ENCODE assay signal across 20 cellular contexts in genomic region chr3:99870712-99871111, GRCh38. TPM values are rescaled to one million over a fixed set of nuclear protein-coding genes. Genes with fewer than 3 reads are reported as not detected.
DNase-seq lines count a peak whose midpoint lies in the region; ATAC-seq and TF ChIP-seq lines count a peak whose summit lies in the region.
"Had no signal": no experiment of that assay in that cellular context is flagged by ENCODE, and none has a peak within 500 bp of the region (broad histone marks: within the 10 kb centered on the region; RNA-seq: fewer than 3 reads in every experiment).

No MANE protein-coding gene starts in this region.

- no peaks in the 10 kb centered on the region for H3K36me3 ChIP-seq in KMS-11 (ENCODE audit: insufficient read depth)
- no peaks in the 10 kb centered on the region for H3K36me3 ChIP-seq in duodenal mucosa (ENCODE audit: control insufficient read depth in 1 of 2, insufficient read depth in 2 of 2, low read length in 2 of 2)
- no peaks in the 10 kb centered on the region for H3K36me3 ChIP-seq in thoracic aorta

- no peaks in the 10 kb centered on the region for H4K20me1 ChIP-seq in KMS-11 (ENCODE audit: insufficient read depth)

- H3K27me3 ChIP-seq in KMS-11 (ENCODE audit: insufficient read depth, low read depth) (no peaks in the 10 kb centered on the region), duodenal mucosa (ENCODE audit: control insufficient read depth in 1 of 2, insufficient read depth in 2 of 2, low read length in 2 of 2) (no peaks in the 10 kb centered on the region), thoracic aorta (replicated peaks; ENCODE audit: insufficient read depth) (no peaks in the 10 kb centered on the region)

- no peak overlapping the region for H2AFZ ChIP-seq in KMS-11 (ENCODE audit: low read depth)
- H2AFZ ChIP-seq: parathyroid adenoma had no signal

- H3K27ac Mint-ChIP-seq in osteocyte (ENCODE audit: unreplicated experiment): peak overlapping the region; percentile 88
- H3K27ac Mint-ChIP-seq: activated CD4-positive, alpha-beta memory T cell treated with anti-CD3 and anti-CD28 coated beads, Interleukin-2, amount 10 ng/mL, durations not matched to agents 7 days and 5 days; activated T-cell treated with anti-CD3 and anti-CD28 coated beads, Interleukin-2, amount 50 U/mL, for 24 hours; effector memory CD8-positive, alpha-beta T cell; natural killer cell had no signal

- H3K4me1 ChIP-seq in KMS-11 (ENCODE audit: low read depth, poor library complexity, severe bottlenecking): peaks cover 100% of the 10 kb centered on the region
- peaks cover 43 to 65% of the 10 kb centered on the region in 2 donors for H3K4me1 ChIP-seq in duodenal mucosa (ENCODE audit: control insufficient read depth in 1 of 2, insufficient read depth in 2 of 2, low read length in 2 of 2)
- H3K4me1 ChIP-seq in thoracic aorta (ENCODE audit: control insufficient read depth in 1 of 2, low read depth in 2 of 2): peaks cover 29 to 58% of the 10 kb centered on the region in 2 donors

- no peak overlapping the region for H3K4me3 Mint-ChIP-seq in osteocyte (ENCODE audit: unreplicated experiment)
- H3K4me3 Mint-ChIP-seq: activated CD4-positive, alpha-beta memory T cell treated with anti-CD3 and anti-CD28 coated beads, Interleukin-2, amount 10 ng/mL, durations not matched to agents 7 days and 5 days; activated T-cell treated with anti-CD3 and anti-CD28 coated beads, Interleukin-2, amount 50 U/mL, for 24 hours; effector memory CD8-positive, alpha-beta T cell; natural killer cell had no signal

- peaks cover 91% of the 10 kb centered on the region for H3K4me1 Mint-ChIP-seq in osteocyte (ENCODE audit: unreplicated experiment)

- H3K9me3 Mint-ChIP-seq in osteocyte (ENCODE audit: unreplicated experiment): no peaks in the 10 kb centered on the region
- H3K9me3 Mint-ChIP-seq: activated CD4-positive, alpha-beta memory T cell treated with anti-CD3 and anti-CD28 coated beads, Interleukin-2, amount 10 ng/mL, durations not matched to agents 7 days and 5 days; activated T-cell treated with anti-CD3 and anti-CD28 coated beads, Interleukin-2, amount 50 U/mL, for 24 hours; effector memory CD8-positive, alpha-beta T cell; natural killer cell had no signal

- H3K27ac ChIP-seq in KMS-11: peak overlapping the region; percentile 80; the same call in 1 of the 2 replicates
- H3K27ac ChIP-seq in duodenal mucosa (ENCODE audit: low read depth, low read length): peak overlapping the region; percentile 11
- H3K27ac ChIP-seq in thoracic aorta: peak overlapping the region; percentile 98 to 99
- H3K27ac ChIP-seq: C4-2B, parathyroid adenoma had no signal

- ATAC-seq in thoracic aorta (ENCODE audit: insufficient number of reproducible peaks, low FRiP score, low read depth) (no peak), HG03460 (IDR thresholded peaks at IDR 0.05; ENCODE audit: unreplicated experiment) (no peak)
- ATAC-seq: effector memory CD8-positive, alpha-beta T cell; natural killer cell had no signal

- no peaks in the 10 kb centered on the region for H3K27me3 Mint-ChIP-seq in osteocyte (ENCODE audit: unreplicated experiment)
- H3K27me3 Mint-ChIP-seq: activated T-cell treated with anti-CD3 and anti-CD28 coated beads, Interleukin-2, amount 50 U/mL, for 24 hours; effector memory CD8-positive, alpha-beta T cell had no signal

- H3K9ac ChIP-seq in KMS-11 (no peak overlapping the region), duodenal mucosa (ENCODE audit: low read depth in 1 of 2, low read length in 2 of 2) (peak overlapping the region in 1 of 2 donors; percentile 98)
- H3K9ac ChIP-seq: parathyroid adenoma had no signal

- peaks cover 32% of the 10 kb centered on the region for H3K36me3 Mint-ChIP-seq in osteocyte (ENCODE audit: unreplicated experiment)
- H3K36me3 Mint-ChIP-seq: natural killer cell had no signal

- H3K9me3 ChIP-seq in duodenal mucosa (ENCODE audit: control insufficient read depth in 1 of 2, low read length in 2 of 2) (no peaks in the 10 kb centered on the region), thoracic aorta (no peaks in the 10 kb centered on the region)

- no peak for TF ChIP-seq CTCF in KMS-11 (conservative IDR thresholded peaks at IDR 0.05; ENCODE audit: low read depth, low read length)
- TF ChIP-seq CTCF in osteocyte (IDR thresholded peaks at IDR 0.05): no peak
- TF ChIP-seq CTCF in thoracic aorta (IDR thresholded peaks at IDR 0.05): no peak

- H3K79me2 ChIP-seq in KMS-11 (ENCODE audit: insufficient read depth, low read depth): peaks cover 49% of the 10 kb centered on the region

- no peak for DNase-seq in osteocyte (ENCODE audit: extremely low spot score, unreplicated experiment)
- DNase-seq in thoracic aorta (ENCODE audit: low spot score): no peak
- no peak for DNase-seq in cortex of kidney (lab: John Stamatoyannopoulos, UW)
- DNase-seq in germinal center (ENCODE audit: low spot score): no peak
- no peak for DNase-seq in NCI-H526 (lab: John Stamatoyannopoulos, UW)
- DNase-seq: activated CD4-positive, alpha-beta memory T cell treated with anti-CD3 and anti-CD28 coated beads, Interleukin-2, amount 10 ng/mL, durations not matched to agents 7 days and 5 days; activated naive CD4-positive, alpha-beta T cell treated with Interleukin-2 at 50 U/mL for 16 hours; activated T-cell treated with anti-CD3 and anti-CD28 coated beads, Interleukin-2, amount 50 U/mL, for 24 hours; anterior cingulate cortex; effector memory CD8-positive, alpha-beta T cell; natural killer cell; NCI-H1417 treated with DMSO at 0.1 percent for 48 hours; NCI-H526 treated with DMSO at 0.1 percent for 48 hours; stimulated activated CD4-positive, alpha-beta T cell treated with anti-CD3 and anti-CD28 coated beads, Interleukin-4, amount 100 ng/mL, for 4 hours had no signal

- H3K4me2 ChIP-seq in KMS-11: peak overlapping the region; percentile 76; the same call in 1 of the 2 replicates

- no peak overlapping the region for H3K4me3 ChIP-seq in KMS-11 (IDR thresholded peaks at IDR 0.05; ENCODE audit: insufficient read depth, low read depth, low read length)
- H3K4me3 ChIP-seq in duodenal mucosa (ENCODE audit: low read depth in 1 of 2, low read length in 2 of 2): peak overlapping the region; percentile 64 to 68
- peak overlapping the region; percentile 96 for H3K4me3 ChIP-seq in thoracic aorta
- H3K4me3 ChIP-seq: lung had no signal

RNA-seq across cellular contexts. Expression of gene CMSS1, which starts 53.0 kb away (rescaled TPM):
- total RNA-seq in osteocyte: 38.5 and 47.2 TPM in 2 replicates
- total RNA-seq in thoracic aorta: 10 to 100 TPM; 18.1 to 22.7 TPM

Comparison
In these comparisons a context has a peak if more than half of its experiments do, and no peak if none do; other contexts are left out.
1. H3K27ac ChIP-seq: peak in every context shown above with its lines; median percentile 98 in thoracic aorta; 80 in KMS-11; 11 in duodenal mucosa.